ENCODE assay signal across 2 cellular contexts in the genomic region with DNA sequence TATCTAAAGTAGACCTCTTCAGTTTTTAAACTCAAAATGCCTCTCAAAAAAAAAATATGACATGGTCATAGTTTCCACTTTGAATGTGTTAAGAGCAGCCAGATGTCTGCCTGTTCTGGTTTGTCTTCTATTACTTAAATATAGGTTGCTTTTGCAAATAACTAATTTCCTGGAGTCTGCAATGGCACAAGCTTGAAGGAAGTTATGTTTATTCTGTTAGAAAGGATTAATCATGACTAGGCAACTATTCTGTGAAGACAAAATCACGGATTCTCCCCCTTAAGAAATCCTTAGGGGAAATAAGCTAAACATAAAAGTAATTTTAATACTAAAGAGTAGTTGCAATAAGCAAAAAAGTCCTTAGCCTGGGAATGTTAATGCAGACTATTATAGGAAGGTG.
TF ChIP-seq lines count a peak whose summit lies in the region.

No MANE protein-coding gene starts in this region.

TF ChIP-seq in HepG2, 621 proteins besides CTCF, POLR2A, EP300 and RAD21:
- peak; percentile 4; the same call in 1 of the 2 replicates for TF ChIP-seq NFE2L2 (IDR thresholded peaks at IDR 0.05; ENCODE audit: low read length)
- TF ChIP-seq ZBTB7B (CRISPR knock-in tag; IDR thresholded peaks at IDR 0.05): no peak

TF ChIP-seq in K562, 482 proteins besides CTCF, POLR2A, EP300 and RAD21:
- no peak for TF ChIP-seq DIDO1 (tag; IDR thresholded peaks at IDR 0.05; ENCODE audit: low read depth)
- no peak for TF ChIP-seq MIER1 (IDR thresholded peaks at IDR 0.05; ENCODE audit: low read depth)
- TF ChIP-seq EWSR1 (IDR thresholded peaks at IDR 0.05; ENCODE audit: borderline replicate concordance, low read depth, partially characterized antibody): no peak
- TF ChIP-seq SP1 (CRISPR knock-in tag; IDR thresholded peaks at IDR 0.05): no peak
- TF ChIP-seq POLR2B (IDR thresholded peaks at IDR 0.05; ENCODE audit: low read depth, partially characterized antibody): no peak
- 0 out of 2 replicates have a peak, but pooled peaks have one; percentile 5 for TF ChIP-seq NFE2 (IDR thresholded peaks at IDR 0.05; ENCODE audit: low read depth)
